Comparison of ENCODE assay signal across 1 cellular context in the genomic region with DNA sequence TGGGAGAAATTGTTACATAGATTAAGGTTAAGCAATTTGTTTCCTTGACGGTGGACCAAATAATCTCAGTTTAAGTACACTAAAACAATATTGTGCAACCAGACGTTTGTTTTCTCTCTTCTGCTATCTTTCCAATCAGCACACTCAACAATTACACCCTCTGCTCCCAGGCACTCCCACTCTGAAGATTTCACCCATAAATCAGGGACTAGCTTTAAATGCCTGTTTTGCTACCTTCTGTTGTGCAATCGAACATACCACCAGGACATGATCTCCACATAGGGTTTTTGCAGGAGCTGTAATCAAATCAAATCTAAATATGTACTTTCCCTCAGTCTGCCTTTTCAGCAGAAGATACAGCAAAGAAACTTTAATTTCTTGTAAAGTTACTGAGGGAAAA.
TF ChIP-seq lines count a peak whose summit lies in the region.

No MANE protein-coding gene starts in this region.

TF ChIP-seq in HEK293, 187 proteins besides CTCF, POLR2A, EP300 and RAD21 (continued from another document):
- TF ChIP-seq ZNF221 (tag by site-specific recombination; IDR thresholded peaks at IDR 0.05; ENCODE audit: borderline replicate concordance) (no peak), WT1 (tag by site-specific recombination; IDR thresholded peaks at IDR 0.05) (peak; percentile 46; the same call in 1 of the 2 replicates), GLIS2 (tag by site-specific recombination; IDR thresholded peaks at IDR 0.05) (no peak), ZFP3 (tag by site-specific recombination; IDR thresholded peaks at IDR 0.05; ENCODE audit: low read depth) (no peak), ZNF521 (tag by site-specific recombination; IDR thresholded peaks at IDR 0.05) (no peak), ZNF529 (tag by site-specific recombination; IDR thresholded peaks at IDR 0.05; ENCODE audit: insufficient replicate concordance) (no peak), TCF7L2 (IDR thresholded peaks at IDR 0.05; ENCODE audit: borderline replicate concordance, low read depth, low read length) (peak; percentile 76; the same call in 1 of the 2 replicates), ZNF791 (tag by site-specific recombination; IDR thresholded peaks at IDR 0.05) (no peak), OSR2 (tag by site-specific recombination; IDR thresholded peaks at IDR 0.05) (peak; percentile 57), KLF1 (tag by site-specific recombination; IDR thresholded peaks at IDR 0.05) (no peak), ZNF571 (tag by site-specific recombination; IDR thresholded peaks at IDR 0.05) (no peak), ZSCAN23 (tag by site-specific recombination; IDR thresholded peaks at IDR 0.05) (no peak), MYNN (tag by site-specific recombination; IDR thresholded peaks at IDR 0.05; ENCODE audit: borderline replicate concordance) (no peak), ZNF223 (tag by site-specific recombination; IDR thresholded peaks at IDR 0.05) (no peak), ZNF530 (tag by site-specific recombination; IDR thresholded peaks at IDR 0.05; ENCODE audit: low read depth) (no peak), EGR2 (tag by site-specific recombination; IDR thresholded peaks at IDR 0.05; ENCODE audit: low read depth) (peak; percentile 19; the same call in 1 of the 2 replicates), MZF1 (tag by site-specific recombination; IDR thresholded peaks at IDR 0.05; ENCODE audit: borderline replicate concordance) (no peak), ZNF202 (tag by site-specific recombination; IDR thresholded peaks at IDR 0.05; ENCODE audit: borderline replicate concordance) (no peak), ZNF48 (tag by site-specific recombination; IDR thresholded peaks at IDR 0.05) (no peak), ZNF76 (tag by site-specific recombination; IDR thresholded peaks at IDR 0.05; ENCODE audit: borderline replicate concordance, low read depth) (no peak), ZNF777 (tag by site-specific recombination; IDR thresholded peaks at IDR 0.05; ENCODE audit: borderline replicate concordance) (no peak), ZBTB7A (tag by site-specific recombination; IDR thresholded peaks at IDR 0.05; ENCODE audit: low read depth) (no peak), ZNF558 (tag by site-specific recombination; IDR thresholded peaks at IDR 0.05) (no peak), ZNF549 (tag by site-specific recombination; IDR thresholded peaks at IDR 0.05) (no peak), ZFHX2 (tag by site-specific recombination; conservative IDR thresholded peaks at IDR 0.05) (peak; percentile 71), KLF9 (tag by site-specific recombination; IDR thresholded peaks at IDR 0.05; ENCODE audit: low read depth) (no peak)
- TF ChIP-seq, protein P1, sequence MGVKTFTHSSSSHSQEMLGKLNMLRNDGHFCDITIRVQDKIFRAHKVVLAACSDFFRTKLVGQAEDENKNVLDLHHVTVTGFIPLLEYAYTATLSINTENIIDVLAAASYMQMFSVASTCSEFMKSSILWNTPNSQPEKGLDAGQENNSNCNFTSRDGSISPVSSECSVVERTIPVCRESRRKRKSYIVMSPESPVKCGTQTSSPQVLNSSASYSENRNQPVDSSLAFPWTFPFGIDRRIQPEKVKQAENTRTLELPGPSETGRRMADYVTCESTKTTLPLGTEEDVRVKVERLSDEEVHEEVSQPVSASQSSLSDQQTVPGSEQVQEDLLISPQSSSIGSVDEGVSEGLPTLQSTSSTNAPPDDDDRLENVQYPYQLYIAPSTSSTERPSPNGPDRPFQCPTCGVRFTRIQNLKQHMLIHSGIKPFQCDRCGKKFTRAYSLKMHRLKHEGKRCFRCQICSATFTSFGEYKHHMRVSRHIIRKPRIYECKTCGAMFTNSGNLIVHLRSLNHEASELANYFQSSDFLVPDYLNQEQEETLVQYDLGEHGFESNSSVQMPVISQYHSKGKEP (tag by site-specific recombination; IDR thresholded peaks at IDR 0.05) = no peak
- TF ChIP-seq, protein P2, sequence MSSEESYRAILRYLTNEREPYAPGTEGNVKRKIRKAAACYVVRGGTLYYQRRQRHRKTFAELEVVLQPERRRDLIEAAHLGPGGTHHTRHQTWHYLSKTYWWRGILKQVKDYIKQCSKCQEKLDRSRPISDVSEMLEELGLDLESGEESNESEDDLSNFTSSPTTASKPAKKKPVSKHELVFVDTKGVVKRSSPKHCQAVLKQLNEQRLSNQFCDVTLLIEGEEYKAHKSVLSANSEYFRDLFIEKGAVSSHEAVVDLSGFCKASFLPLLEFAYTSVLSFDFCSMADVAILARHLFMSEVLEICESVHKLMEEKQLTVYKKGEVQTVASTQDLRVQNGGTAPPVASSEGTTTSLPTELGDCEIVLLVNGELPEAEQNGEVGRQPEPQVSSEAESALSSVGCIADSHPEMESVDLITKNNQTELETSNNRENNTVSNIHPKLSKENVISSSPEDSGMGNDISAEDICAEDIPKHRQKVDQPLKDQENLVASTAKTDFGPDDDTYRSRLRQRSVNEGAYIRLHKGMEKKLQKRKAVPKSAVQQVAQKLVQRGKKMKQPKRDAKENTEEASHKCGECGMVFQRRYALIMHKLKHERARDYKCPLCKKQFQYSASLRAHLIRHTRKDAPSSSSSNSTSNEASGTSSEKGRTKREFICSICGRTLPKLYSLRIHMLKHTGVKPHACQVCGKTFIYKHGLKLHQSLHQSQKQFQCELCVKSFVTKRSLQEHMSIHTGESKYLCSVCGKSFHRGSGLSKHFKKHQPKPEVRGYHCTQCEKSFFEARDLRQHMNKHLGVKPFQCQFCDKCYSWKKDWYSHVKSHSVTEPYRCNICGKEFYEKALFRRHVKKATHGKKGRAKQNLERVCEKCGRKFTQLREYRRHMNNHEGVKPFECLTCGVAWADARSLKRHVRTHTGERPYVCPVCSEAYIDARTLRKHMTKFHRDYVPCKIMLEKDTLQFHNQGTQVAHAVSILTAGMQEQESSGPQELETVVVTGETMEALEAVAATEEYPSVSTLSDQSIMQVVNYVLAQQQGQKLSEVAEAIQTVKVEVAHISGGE (tag by site-specific recombination; conservative IDR thresholded peaks at IDR 0.05; ENCODE audit: low read depth) = no peak
- TF ChIP-seq, protein P3, sequence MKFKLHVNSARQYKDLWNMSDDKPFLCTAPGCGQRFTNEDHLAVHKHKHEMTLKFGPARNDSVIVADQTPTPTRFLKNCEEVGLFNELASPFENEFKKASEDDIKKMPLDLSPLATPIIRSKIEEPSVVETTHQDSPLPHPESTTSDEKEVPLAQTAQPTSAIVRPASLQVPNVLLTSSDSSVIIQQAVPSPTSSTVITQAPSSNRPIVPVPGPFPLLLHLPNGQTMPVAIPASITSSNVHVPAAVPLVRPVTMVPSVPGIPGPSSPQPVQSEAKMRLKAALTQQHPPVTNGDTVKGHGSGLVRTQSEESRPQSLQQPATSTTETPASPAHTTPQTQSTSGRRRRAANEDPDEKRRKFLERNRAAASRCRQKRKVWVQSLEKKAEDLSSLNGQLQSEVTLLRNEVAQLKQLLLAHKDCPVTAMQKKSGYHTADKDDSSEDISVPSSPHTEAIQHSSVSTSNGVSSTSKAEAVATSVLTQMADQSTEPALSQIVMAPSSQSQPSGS (tag by site-specific recombination; IDR thresholded peaks at IDR 0.05; ENCODE audit: low read depth) = no peak
- TF ChIP-seq, protein P4, sequence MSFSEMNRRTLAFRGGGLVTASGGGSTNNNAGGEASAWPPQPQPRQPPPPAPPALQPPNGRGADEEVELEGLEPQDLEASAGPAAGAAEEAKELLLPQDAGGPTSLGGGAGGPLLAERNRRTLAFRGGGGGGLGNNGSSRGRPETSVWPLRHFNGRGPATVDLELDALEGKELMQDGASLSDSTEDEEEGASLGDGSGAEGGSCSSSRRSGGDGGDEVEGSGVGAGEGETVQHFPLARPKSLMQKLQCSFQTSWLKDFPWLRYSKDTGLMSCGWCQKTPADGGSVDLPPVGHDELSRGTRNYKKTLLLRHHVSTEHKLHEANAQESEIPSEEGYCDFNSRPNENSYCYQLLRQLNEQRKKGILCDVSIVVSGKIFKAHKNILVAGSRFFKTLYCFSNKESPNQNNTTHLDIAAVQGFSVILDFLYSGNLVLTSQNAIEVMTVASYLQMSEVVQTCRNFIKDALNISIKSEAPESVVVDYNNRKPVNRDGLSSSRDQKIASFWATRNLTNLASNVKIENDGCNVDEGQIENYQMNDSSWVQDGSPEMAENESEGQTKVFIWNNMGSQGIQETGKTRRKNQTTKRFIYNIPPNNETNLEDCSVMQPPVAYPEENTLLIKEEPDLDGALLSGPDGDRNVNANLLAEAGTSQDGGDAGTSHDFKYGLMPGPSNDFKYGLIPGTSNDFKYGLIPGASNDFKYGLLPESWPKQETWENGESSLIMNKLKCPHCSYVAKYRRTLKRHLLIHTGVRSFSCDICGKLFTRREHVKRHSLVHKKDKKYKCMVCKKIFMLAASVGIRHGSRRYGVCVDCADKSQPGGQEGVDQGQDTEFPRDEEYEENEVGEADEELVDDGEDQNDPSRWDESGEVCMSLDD (tag by site-specific recombination; IDR thresholded peaks at IDR 0.05) = no peak
- TF ChIP-seq, protein P5, sequence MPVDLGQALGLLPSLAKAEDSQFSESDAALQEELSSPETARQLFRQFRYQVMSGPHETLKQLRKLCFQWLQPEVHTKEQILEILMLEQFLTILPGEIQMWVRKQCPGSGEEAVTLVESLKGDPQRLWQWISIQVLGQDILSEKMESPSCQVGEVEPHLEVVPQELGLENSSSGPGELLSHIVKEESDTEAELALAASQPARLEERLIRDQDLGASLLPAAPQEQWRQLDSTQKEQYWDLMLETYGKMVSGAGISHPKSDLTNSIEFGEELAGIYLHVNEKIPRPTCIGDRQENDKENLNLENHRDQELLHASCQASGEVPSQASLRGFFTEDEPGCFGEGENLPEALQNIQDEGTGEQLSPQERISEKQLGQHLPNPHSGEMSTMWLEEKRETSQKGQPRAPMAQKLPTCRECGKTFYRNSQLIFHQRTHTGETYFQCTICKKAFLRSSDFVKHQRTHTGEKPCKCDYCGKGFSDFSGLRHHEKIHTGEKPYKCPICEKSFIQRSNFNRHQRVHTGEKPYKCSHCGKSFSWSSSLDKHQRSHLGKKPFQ (tag by site-specific recombination; IDR thresholded peaks at IDR 0.05) = no peak
- TF ChIP-seq, protein P6, sequence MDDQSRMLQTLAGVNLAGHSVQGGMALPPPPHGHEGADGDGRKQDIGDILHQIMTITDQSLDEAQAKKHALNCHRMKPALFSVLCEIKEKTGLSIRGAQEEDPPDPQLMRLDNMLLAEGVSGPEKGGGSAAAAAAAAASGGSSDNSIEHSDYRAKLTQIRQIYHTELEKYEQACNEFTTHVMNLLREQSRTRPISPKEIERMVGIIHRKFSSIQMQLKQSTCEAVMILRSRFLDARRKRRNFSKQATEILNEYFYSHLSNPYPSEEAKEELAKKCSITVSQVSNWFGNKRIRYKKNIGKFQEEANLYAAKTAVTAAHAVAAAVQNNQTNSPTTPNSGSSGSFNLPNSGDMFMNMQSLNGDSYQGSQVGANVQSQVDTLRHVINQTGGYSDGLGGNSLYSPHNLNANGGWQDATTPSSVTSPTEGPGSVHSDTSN (CRISPR knock-in tag; IDR thresholded peaks at IDR 0.05) = no peak
- TF ChIP-seq, protein P7, sequence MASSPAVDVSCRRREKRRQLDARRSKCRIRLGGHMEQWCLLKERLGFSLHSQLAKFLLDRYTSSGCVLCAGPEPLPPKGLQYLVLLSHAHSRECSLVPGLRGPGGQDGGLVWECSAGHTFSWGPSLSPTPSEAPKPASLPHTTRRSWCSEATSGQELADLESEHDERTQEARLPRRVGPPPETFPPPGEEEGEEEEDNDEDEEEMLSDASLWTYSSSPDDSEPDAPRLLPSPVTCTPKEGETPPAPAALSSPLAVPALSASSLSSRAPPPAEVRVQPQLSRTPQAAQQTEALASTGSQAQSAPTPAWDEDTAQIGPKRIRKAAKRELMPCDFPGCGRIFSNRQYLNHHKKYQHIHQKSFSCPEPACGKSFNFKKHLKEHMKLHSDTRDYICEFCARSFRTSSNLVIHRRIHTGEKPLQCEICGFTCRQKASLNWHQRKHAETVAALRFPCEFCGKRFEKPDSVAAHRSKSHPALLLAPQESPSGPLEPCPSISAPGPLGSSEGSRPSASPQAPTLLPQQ (tag by site-specific recombination; IDR thresholded peaks at IDR 0.05) = no peak
- TF ChIP-seq, protein P8, sequence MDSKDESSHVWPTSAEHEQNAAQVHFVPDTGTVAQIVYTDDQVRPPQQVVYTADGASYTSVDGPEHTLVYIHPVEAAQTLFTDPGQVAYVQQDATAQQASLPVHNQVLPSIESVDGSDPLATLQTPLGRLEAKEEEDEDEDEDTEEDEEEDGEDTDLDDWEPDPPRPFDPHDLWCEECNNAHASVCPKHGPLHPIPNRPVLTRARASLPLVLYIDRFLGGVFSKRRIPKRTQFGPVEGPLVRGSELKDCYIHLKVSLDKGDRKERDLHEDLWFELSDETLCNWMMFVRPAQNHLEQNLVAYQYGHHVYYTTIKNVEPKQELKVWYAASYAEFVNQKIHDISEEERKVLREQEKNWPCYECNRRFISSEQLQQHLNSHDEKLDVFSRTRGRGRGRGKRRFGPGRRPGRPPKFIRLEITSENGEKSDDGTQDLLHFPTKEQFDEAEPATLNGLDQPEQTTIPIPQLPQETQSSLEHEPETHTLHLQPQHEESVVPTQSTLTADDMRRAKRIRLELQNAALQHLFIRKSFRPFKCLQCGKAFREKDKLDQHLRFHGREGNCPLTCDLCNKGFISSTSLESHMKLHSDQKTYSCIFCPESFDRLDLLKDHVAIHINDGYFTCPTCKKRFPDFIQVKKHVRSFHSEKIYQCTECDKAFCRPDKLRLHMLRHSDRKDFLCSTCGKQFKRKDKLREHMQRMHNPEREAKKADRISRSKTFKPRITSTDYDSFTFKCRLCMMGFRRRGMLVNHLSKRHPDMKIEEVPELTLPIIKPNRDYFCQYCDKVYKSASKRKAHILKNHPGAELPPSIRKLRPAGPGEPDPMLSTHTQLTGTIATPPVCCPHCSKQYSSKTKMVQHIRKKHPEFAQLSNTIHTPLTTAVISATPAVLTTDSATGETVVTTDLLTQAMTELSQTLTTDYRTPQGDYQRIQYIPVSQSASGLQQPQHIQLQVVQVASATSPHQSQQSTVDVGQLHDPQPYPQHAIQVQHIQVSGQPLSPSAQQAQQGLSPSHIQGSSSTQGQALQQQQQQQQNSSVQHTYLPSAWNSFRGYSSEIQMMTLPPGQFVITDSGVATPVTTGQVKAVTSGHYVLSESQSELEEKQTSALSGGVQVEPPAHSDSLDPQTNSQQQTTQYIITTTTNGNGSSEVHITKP (tag by site-specific recombination; IDR thresholded peaks at IDR 0.05) = no peak
